Comparison of ENCODE assay signal across 13 cellular contexts in the genomic region with DNA sequence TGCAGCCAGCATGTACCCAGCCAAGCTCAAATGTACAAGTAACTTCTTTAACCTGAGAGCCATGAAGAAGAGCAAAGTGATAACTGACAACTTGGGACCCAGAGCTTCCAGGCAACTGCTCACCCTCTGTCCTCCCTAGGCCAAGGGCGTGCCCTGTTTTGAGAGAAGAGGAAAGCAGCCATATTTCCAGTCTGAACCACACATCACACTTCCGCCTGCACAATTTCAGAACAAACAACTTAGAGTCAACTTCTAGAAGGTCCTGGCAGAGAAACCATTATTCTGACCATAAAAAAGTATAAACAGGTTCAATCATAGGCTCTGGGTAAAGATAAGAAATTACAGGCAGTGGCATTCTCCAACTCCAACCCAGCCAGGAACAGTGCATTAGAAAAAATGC. TPM values are rescaled to one million over a fixed set of nuclear protein-coding genes. Genes with fewer than 3 reads are reported as not detected.
DNase-seq lines count a peak whose midpoint lies in the region; ATAC-seq and TF ChIP-seq lines count a peak whose summit lies in the region.
"Had no signal": no experiment of that assay in that cellular context is flagged by ENCODE, and none has a peak within 500 bp of the region (broad histone marks: within the 10 kb centered on the region; RNA-seq: fewer than 3 reads in every experiment).

No MANE protein-coding gene starts in this region.

- H3K4me1 ChIP-seq in OCI-LY3 (ENCODE audit: low read length) (peaks cover 48% of the 10 kb centered on the region), lower lobe of right lung (peaks cover 44% of the 10 kb centered on the region), suprapubic skin (peaks cover 68% of the 10 kb centered on the region)

- WGBS in suprapubic skin, result 46% methylated on average over 2 of the region's 2 CpGs

- intact Hi-C loops in lower lobe of right lung (cut with DNase I), result no loop called here

- TF ChIP-seq POLR2A in suprapubic skin (IDR thresholded peaks at IDR 0.05), result no peak

- peak overlapping the region; percentile 58 for H2AFZ ChIP-seq in OCI-LY3 (ENCODE audit: low read depth, low read length)

- no peaks in the 10 kb centered on the region for H3K9me3 ChIP-seq in OCI-LY3 (ENCODE audit: insufficient read depth, low read length)
- H3K9me3 ChIP-seq in lower lobe of right lung, result no peaks in the 10 kb centered on the region
- no peaks in the 10 kb centered on the region for H3K9me3 ChIP-seq in suprapubic skin

- H3K4me3 ChIP-seq in OCI-LY3 (ENCODE audit: low read length) (no peak overlapping the region), coronary artery (no peak overlapping the region), lower lobe of right lung (no peak overlapping the region), suprapubic skin (no peak overlapping the region)

- ATAC-seq in lower lobe of right lung, result peak; percentile 35 to 37

- no peak overlapping the region for H3K4me2 ChIP-seq in OCI-LY3 (ENCODE audit: low read length)

- no peaks in the 10 kb centered on the region for H4K20me1 ChIP-seq in OCI-LY3 (ENCODE audit: insufficient read depth, low read length)

- no peak for TF ChIP-seq EP300 in suprapubic skin (IDR thresholded peaks at IDR 0.05)

- H3K36me3 ChIP-seq in OCI-LY3 (replicated peaks; ENCODE audit: low read depth, low read length) (no peaks in the 10 kb centered on the region), lower lobe of right lung (peaks cover 8% of the 10 kb centered on the region), suprapubic skin (peaks cover 20% of the 10 kb centered on the region)

- DNase-seq in coronary artery (ENCODE audit: low spot score), result no peak
- no peak for DNase-seq in lower lobe of right lung
- no peak for DNase-seq in suprapubic skin (ENCODE audit: low spot score in 2 of 2)
- no peak for DNase-seq in activated CD8-positive, alpha-beta memory T cell treated with anti-CD3 and anti-CD28 coated beads, Interleukin-2, amount 50 U/mL, for 48 hours
- no peak for DNase-seq in DMS114 treated with DMSO at 0.1 percent for 48 hours (lab: John Stamatoyannopoulos, UW; ENCODE audit: unreplicated experiment)
- DNase-seq in NCI-H2171 treated with DMSO at 0.1 percent for 48 hours (lab: John Stamatoyannopoulos, UW), result no peak
- DNase-seq in anterior cingulate cortex (lab: John Stamatoyannopoulos, UW), result no peak
- DNase-seq: activated CD4-positive, alpha-beta T cell treated with anti-CD3 and anti-CD28 coated beads, Interleukin-2, amount 50 U/mL, for 4 hours; DMS53; NCI-H1417 treated with DMSO at 0.1 percent for 48 hours; occipital lobe; SHP77 treated with DMSO at 0.1 percent for 48 hours had no signal

- TF ChIP-seq CTCF in OCI-LY3 (IDR thresholded peaks at IDR 0.05; ENCODE audit: low read depth, low read length) (no peak), coronary artery (IDR thresholded peaks at IDR 0.05) (no peak), lower lobe of right lung (IDR thresholded peaks at IDR 0.05) (no peak), suprapubic skin (IDR thresholded peaks at IDR 0.05) (no peak)

- no peak overlapping the region for H3K27ac ChIP-seq in OCI-LY3 (ENCODE audit: low read length)
- H3K27ac ChIP-seq in coronary artery, result peak overlapping the region; percentile 84 to 88
- H3K27ac ChIP-seq in lower lobe of right lung, result peak overlapping the region; percentile 81
- H3K27ac ChIP-seq in suprapubic skin, result peak overlapping the region; percentile 89

- H3K79me2 ChIP-seq in OCI-LY3 (ENCODE audit: low read length), result no peaks in the 10 kb centered on the region

- H3K9ac ChIP-seq in OCI-LY3 (ENCODE audit: low read length), result no peak overlapping the region

- no peaks in the 10 kb centered on the region for H3K27me3 ChIP-seq in OCI-LY3 (ENCODE audit: low read depth, low read length)
- H3K27me3 ChIP-seq in lower lobe of right lung (ENCODE audit: low read depth), result no peaks in the 10 kb centered on the region
- no peaks in the 10 kb centered on the region for H3K27me3 ChIP-seq in suprapubic skin

RNA-seq across cellular contexts. Expression of a gene that starts 50.1 kb away (rescaled TPM):
- total RNA-seq in lower lobe of right lung, result 93.1 TPM
- 100 to 1,000 TPM; 159 to 397 (median 245) TPM for total RNA-seq in suprapubic skin
